8 cellular contexts compared by ENCODE assay signal in the genomic region with DNA sequence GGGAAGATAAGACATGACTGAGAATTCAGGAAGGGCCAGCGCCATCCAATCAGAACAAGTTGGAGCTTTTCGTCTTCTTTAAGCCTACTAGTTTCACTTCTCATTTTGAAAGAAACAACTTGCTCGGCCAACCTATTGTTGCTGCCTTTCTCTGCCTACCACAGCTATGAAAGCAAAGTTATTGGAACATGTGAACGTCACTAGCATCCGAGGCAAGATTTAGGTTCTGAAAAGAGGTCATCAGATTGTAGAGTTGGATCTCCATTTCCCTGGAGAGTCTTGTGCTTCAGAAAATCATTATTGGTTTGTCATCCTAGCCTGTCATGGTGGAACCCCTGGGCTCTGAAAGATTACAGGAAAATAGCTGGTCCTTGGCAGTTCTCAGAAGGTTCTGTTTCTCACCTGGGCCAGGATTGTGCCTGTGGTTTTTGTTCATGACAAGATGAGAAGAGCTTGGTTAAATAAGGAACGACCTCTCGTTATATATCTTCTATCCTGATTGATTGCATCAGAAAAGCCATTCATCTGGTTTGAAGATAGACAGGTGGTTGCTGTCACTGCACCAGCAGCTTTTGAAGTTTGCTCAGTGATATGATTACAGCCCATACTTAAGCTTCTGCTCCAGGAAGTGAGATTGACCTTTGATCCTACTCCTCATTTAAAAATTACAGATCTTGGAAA. TPM values are rescaled to one million over a fixed set of nuclear protein-coding genes. Genes with fewer than 3 reads are reported as not detected.
DNase-seq lines count a peak whose midpoint lies in the region; ATAC-seq, FAIRE-seq and TF ChIP-seq lines count a peak whose summit lies in the region.

No MANE protein-coding gene starts in this region.

- no peak overlapping the region for H3K9ac ChIP-seq in astrocyte (ENCODE audit: low read length)

- H3K27ac ChIP-seq in astrocyte (ENCODE audit: low read depth, low read length) (no peak overlapping the region), body of pancreas (no peak overlapping the region), SJCRH30 (no peak overlapping the region)

- no peaks in the 10 kb centered on the region for H3K9me3 ChIP-seq in astrocyte (ENCODE audit: insufficient read depth, low read depth, low read length)
- no peaks in the 10 kb centered on the region for H3K9me3 ChIP-seq in body of pancreas
- H3K9me3 ChIP-seq in SJCRH30 (replicated peaks) = no peaks in the 10 kb centered on the region

- H2AFZ ChIP-seq in astrocyte (ENCODE audit: low read depth, low read length) = no peak overlapping the region

- peak overlapping the region; percentile 37 for H3K4me3 ChIP-seq in GM06990 (replicated peaks; ENCODE audit: low read depth, low read length)
- H3K4me3 ChIP-seq in astrocyte (ENCODE audit: insufficient read depth, low read depth, low read length) = no peak overlapping the region
- no peak overlapping the region for H3K4me3 ChIP-seq in body of pancreas
- no peak overlapping the region for H3K4me3 ChIP-seq in SJCRH30

- H3K36me3 Mint-ChIP-seq in astrocyte (ENCODE audit: low read depth, unreplicated experiment) = no peaks in the 10 kb centered on the region

- peaks cover 72% of the 10 kb centered on the region for H3K79me2 ChIP-seq in astrocyte (ENCODE audit: insufficient read depth, low read length)

- H3K27ac Mint-ChIP-seq in astrocyte (ENCODE audit: unreplicated experiment) = peak overlapping the region; percentile 37

- intact Hi-C loops in body of pancreas (cut with DNase I) = no loop called here

- no peak overlapping the region for H3K4me3 Mint-ChIP-seq in astrocyte (ENCODE audit: unreplicated experiment)

- TF ChIP-seq CTCF in GM06990 (IDR thresholded peaks at IDR 0.05; ENCODE audit: insufficient read depth, low read length, poor library complexity, severe bottlenecking) = no peak
- no peak for TF ChIP-seq CTCF in astrocyte (IDR thresholded peaks at IDR 0.05; ENCODE audit: insufficient read depth, low read depth, low read length)
- no peak for TF ChIP-seq CTCF in body of pancreas (IDR thresholded peaks at IDR 0.05)

- FAIRE-seq in astrocyte (lab: Jason Lieb, UNC) = no peak

- no peaks in the 10 kb centered on the region for H3K27me3 Mint-ChIP-seq in astrocyte (ENCODE audit: low read depth, unreplicated experiment)

- no peaks in the 10 kb centered on the region for H3K36me3 ChIP-seq in GM06990 (ENCODE audit: control insufficient read depth, insufficient read depth, low read length)
- H3K36me3 ChIP-seq in astrocyte (ENCODE audit: insufficient read depth, low read length) = no peaks in the 10 kb centered on the region
- H3K36me3 ChIP-seq in body of pancreas (replicated peaks in 1 of 2; ENCODE audit: insufficient read depth in 1 of 2, low read depth in 2 of 2) = no peaks in the 10 kb centered on the region
- no peaks in the 10 kb centered on the region for H3K36me3 ChIP-seq in SJCRH30

- H4K20me1 ChIP-seq in astrocyte (ENCODE audit: insufficient read depth, low read length) = no peaks in the 10 kb centered on the region

- 62 to 67% methylated on average over 7 of the region's 7 CpGs for WGBS in body of pancreas, 2 donors

- no peak for TF ChIP-seq POLR2A in body of pancreas (IDR thresholded peaks at IDR 0.05)

- H3K4me1 Mint-ChIP-seq in astrocyte (ENCODE audit: low read depth, unreplicated experiment) = peaks cover 52% of the 10 kb centered on the region

- H3K4me1 ChIP-seq in astrocyte (ENCODE audit: insufficient read depth, low read length) (peaks cover 42% of the 10 kb centered on the region), body of pancreas (no peaks in the 10 kb centered on the region), SJCRH30 (peaks cover 34% of the 10 kb centered on the region)

- DNase-seq in GM06990 (ENCODE audit: extremely low read depth, insufficient read length) = peak; percentile 62
- DNase-seq in astrocyte (ENCODE audit: low read depth) = no peak
- no peak for DNase-seq in SKM-1 (lab: John Stamatoyannopoulos, UW; ENCODE audit: unreplicated experiment)
- no peak for DNase-seq in GF-D8 (lab: John Stamatoyannopoulos, UW)
- DNase-seq in body of pancreas = no peak
- DNase-seq in SJCRH30 = no peak

- ATAC-seq in GM19468 (IDR thresholded peaks at IDR 0.05; ENCODE audit: extremely low read depth, unreplicated experiment) (peak; percentile 28), HG03469 (IDR thresholded peaks at IDR 0.05; ENCODE audit: unreplicated experiment) (peak; percentile 61), body of pancreas (no peak)

- H3K9me3 Mint-ChIP-seq in astrocyte (ENCODE audit: unreplicated experiment) = no peaks in the 10 kb centered on the region

- H3K27me3 ChIP-seq in GM06990 (replicated peaks; ENCODE audit: control insufficient read depth, insufficient read depth, low read length) (no peaks in the 10 kb centered on the region), astrocyte (ENCODE audit: insufficient read depth, low read length) (no peaks in the 10 kb centered on the region), body of pancreas (no peaks in the 10 kb centered on the region), SJCRH30 (no peaks in the 10 kb centered on the region)

- no peak overlapping the region for H3K4me2 ChIP-seq in astrocyte (ENCODE audit: low read length)

RNA-seq across cellular contexts. Expression of gene CDH13, which starts 25.3 kb away (rescaled TPM):
- total RNA-seq in astrocyte = 23.0 and 41.7 TPM in 2 replicates
- 1 to 10 TPM in 1 of 2 donors, not detected in 1; 2.9 TPM for total RNA-seq in body of pancreas
- 30.8 and 34.5 TPM in 2 replicates for total RNA-seq in SJCRH30 (2014; rRNA removed; shearing (Covaris generic))
